Comparison of ENCODE assay signal across 8 cellular contexts in the genomic region with DNA sequence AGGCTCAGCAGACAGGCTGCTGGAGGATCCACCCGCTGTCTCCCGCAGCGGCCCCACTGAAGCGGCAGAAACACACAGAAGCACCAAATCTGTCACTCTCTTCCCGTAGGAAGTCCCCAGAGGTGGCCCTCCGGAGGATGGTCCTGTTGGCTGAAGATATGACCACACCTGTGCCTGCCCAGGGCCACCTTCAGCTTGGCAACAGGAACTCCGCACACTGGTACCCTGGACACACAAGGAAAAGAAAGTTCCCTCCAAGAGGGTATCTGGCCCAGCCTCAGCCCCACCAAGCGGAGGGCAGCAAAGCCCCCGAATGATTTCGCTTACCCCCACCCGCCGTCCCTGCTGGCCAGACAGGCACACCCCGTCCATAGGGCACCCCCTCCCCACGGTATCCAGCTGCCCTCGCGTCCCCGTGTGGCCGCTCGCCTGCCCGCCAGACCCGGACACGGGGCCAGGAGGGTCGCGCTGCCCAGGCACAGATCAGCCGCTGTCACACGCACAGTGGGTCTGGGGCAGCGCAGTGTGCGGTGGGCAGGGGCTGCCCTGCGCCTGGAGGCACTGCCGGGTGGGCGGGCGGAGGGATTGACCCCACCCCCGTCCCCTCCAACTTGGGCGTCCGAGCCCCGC. TPM values are rescaled to one million over a fixed set of nuclear protein-coding genes. Genes with fewer than 3 reads are reported as not detected.
DNase-seq lines count a peak whose midpoint lies in the region; ATAC-seq and TF ChIP-seq lines count a peak whose summit lies in the region.

No MANE protein-coding gene starts in this region.

- H3K27me3 Mint-ChIP-seq in CD14-positive monocyte (ENCODE audit: low read depth in 3 of 3) = peaks cover 16 to 48% (median 46%) of the 10 kb centered on the region in 3 donors

- H3K36me3 ChIP-seq in brain microvascular endothelial cell (replicated peaks) (no peaks in the 10 kb centered on the region), lower lobe of right lung (peaks cover 7% of the 10 kb centered on the region)

- ATAC-seq in HG03196 (IDR thresholded peaks at IDR 0.05; ENCODE audit: unreplicated experiment) = peak; percentile 1
- peak; percentile 2 to 4 for ATAC-seq in lower lobe of right lung
- ATAC-seq in GM19467 (IDR thresholded peaks at IDR 0.05; ENCODE audit: unreplicated experiment) = no peak
- ATAC-seq in HG03097 (IDR thresholded peaks at IDR 0.05; ENCODE audit: low FRiP score, unreplicated experiment) = no peak

- H3K36me3 Mint-ChIP-seq in CD14-positive monocyte = peaks cover 5 to 12% of the 10 kb centered on the region in 2 donors

- peaks cover 0 to 13% (median 0%) of the 10 kb centered on the region in 7 donors for H3K9me3 Mint-ChIP-seq in CD14-positive monocyte

- no peak for TF ChIP-seq CTCF in CD14-positive monocyte (IDR thresholded peaks at IDR 0.05)
- no peak for TF ChIP-seq CTCF in brain microvascular endothelial cell (IDR thresholded peaks at IDR 0.05; ENCODE audit: low read depth, low read length, missing control alignments)
- TF ChIP-seq CTCF in lower lobe of right lung (IDR thresholded peaks at IDR 0.05) = no peak

- peaks cover 36% of the 10 kb centered on the region for H3K4me1 ChIP-seq in lower lobe of right lung

- no peaks in the 10 kb centered on the region for H3K9me3 ChIP-seq in lower lobe of right lung

- in situ Hi-C loops in brain microvascular endothelial cell (cut with HindIII; ENCODE audit: low pct_ligation_motif_present, low sequenced_read_pairs) = no loop called here

- no peaks in the 10 kb centered on the region for H3K27me3 ChIP-seq in brain microvascular endothelial cell (replicated peaks)
- H3K27me3 ChIP-seq in lower lobe of right lung (ENCODE audit: low read depth) = no peaks in the 10 kb centered on the region

- no peak for DNase-seq in CD14-positive monocyte (ENCODE audit: low spot score)
- no peak for DNase-seq in brain microvascular endothelial cell
- no peak for DNase-seq in lower lobe of right lung
- no peak for DNase-seq in NCI-H2227 treated with DMSO at 0.1 percent for 48 hours (lab: John Stamatoyannopoulos, UW)
- no peak for DNase-seq in activated CD4-positive, alpha-beta T cell treated with anti-CD3 and anti-CD28 coated beads for 1 hour

- intact Hi-C loops in CD14-positive monocyte (cut with micrococcal nuclease) (no loop called here), lower lobe of right lung (cut with DNase I) (no loop called here)

- H3K4me3 Mint-ChIP-seq in CD14-positive monocyte = peak overlapping the region; percentile 66 to 85

- H3K4me1 Mint-ChIP-seq in CD14-positive monocyte = peaks cover 8% of the 10 kb centered on the region

- H3K27ac Mint-ChIP-seq in CD14-positive monocyte = peak overlapping the region in 1 of 7 donors; percentile 21

- no peak overlapping the region for H3K27ac ChIP-seq in brain microvascular endothelial cell
- H3K27ac ChIP-seq in lower lobe of right lung = peak overlapping the region; percentile 88

- H3K4me3 ChIP-seq in brain microvascular endothelial cell (ENCODE audit: low read depth, low read length) = peak overlapping the region; percentile 53
- peak overlapping the region; percentile 68 for H3K4me3 ChIP-seq in lower lobe of right lung

RNA-seq across cellular contexts. Expression of a gene that starts 7.0 kb away (rescaled TPM):
- 10 to 100 TPM in 1 of 2 donors, 1 to 10 TPM in 1; 10.0 to 12.4 TPM for polyA plus RNA-seq in CD14-positive monocyte
- total RNA-seq in lower lobe of right lung = 71.5 TPM

RNA-seq across cellular contexts. Expression of a gene that starts 7.2 kb away (rescaled TPM):
- polyA plus RNA-seq in CD14-positive monocyte = 1 to 10 TPM in 1 of 2 donors, under 1 TPM in 1; 0.67 to 1.2 TPM
- 6.0 TPM for total RNA-seq in lower lobe of right lung

RNA-seq across cellular contexts. Expression of a gene that starts 8.5 kb away (rescaled TPM):
- 1 to 10 TPM; 1.3 to 3.3 TPM for polyA plus RNA-seq in CD14-positive monocyte
- total RNA-seq in lower lobe of right lung = 31.5 TPM

RNA-seq across cellular contexts. Expression of a gene that starts 30.4 kb away (rescaled TPM):
- polyA plus RNA-seq in CD14-positive monocyte = under 1 TPM in 1 of 2 donors, not detected in 1; 0.09 TPM
- total RNA-seq in lower lobe of right lung = 7.6 TPM

RNA-seq across cellular contexts. Expression of a gene that starts 32.4 kb away (rescaled TPM):
- 10 to 100 TPM; 10.1 to 10.3 TPM for polyA plus RNA-seq in CD14-positive monocyte
- total RNA-seq in lower lobe of right lung = 36.3 TPM

Comparison
In these comparisons a context has a peak if more than half of its experiments do, and no peak if none do; other contexts are left out.
1. ATAC-seq: peak in HG03196 (single experiment) and lower lobe of right lung (2 of 2); none in GM19467 (single experiment) and HG03097 (single experiment).